ENCODE assay signal across 19 cellular contexts in the genomic region with DNA sequence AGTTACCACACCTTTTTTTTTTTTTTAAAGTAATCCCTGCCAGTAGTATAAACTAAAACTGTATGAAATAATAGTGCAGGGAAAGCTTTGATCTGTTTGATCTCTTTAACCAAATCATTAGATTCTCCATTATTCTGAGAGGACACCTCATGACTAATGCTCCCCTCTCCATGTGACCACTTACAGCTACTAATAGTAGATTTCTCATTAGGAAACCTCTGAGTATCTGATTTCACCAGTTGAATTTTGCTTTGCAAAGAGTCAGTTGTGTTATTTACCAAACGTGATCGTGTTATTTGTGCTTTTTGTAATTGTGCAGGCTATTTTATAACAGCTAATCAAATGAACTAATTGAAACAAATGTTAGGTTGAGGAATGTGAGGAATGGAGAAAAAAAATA. TPM values are rescaled to one million over a fixed set of nuclear protein-coding genes. Genes with fewer than 3 reads are reported as not detected.
DNase-seq lines count a peak whose midpoint lies in the region; ATAC-seq and TF ChIP-seq lines count a peak whose summit lies in the region.
"Had no signal": no experiment of that assay in that cellular context is flagged by ENCODE, and none has a peak within 500 bp of the region (broad histone marks: within the 10 kb centered on the region; RNA-seq: fewer than 3 reads in every experiment).

No MANE protein-coding gene starts in this region.

- H3K36me3 Mint-ChIP-seq in nephron (ENCODE audit: low read depth), result peaks cover 19% of the 10 kb centered on the region
- H3K36me3 Mint-ChIP-seq in activated T-helper 17 cell treated with anti-CD3 and anti-CD28 coated beads, Interleukin-2, amount 50 U/mL, for 72 hours (ENCODE audit: low read depth), result peaks cover 60% of the 10 kb centered on the region

- no peaks in the 10 kb centered on the region for H3K27me3 Mint-ChIP-seq in nephron (ENCODE audit: low read depth)
- H3K27me3 Mint-ChIP-seq in activated T-helper 17 cell treated with anti-CD3 and anti-CD28 coated beads, Interleukin-2, amount 50 U/mL, for 72 hours, result no peaks in the 10 kb centered on the region

- peak overlapping the region; percentile 18 to 89 (median 56) for H3K27ac Mint-ChIP-seq in nephron
- H3K27ac Mint-ChIP-seq in activated T-helper 17 cell treated with anti-CD3 and anti-CD28 coated beads, Interleukin-2, amount 50 U/mL, for 72 hours, result no peak overlapping the region
- H3K27ac Mint-ChIP-seq: T-helper 2 cell treated with Interferon-gamma antibody and Interleukin-4, amounts not matched to agents 5 μg/mL and 100 μg/mL, for 36 hours had no signal

- no peak for ATAC-seq in activated T-helper 17 cell treated with anti-CD3 and anti-CD28 coated beads, Interleukin-2, amount 50 U/mL, for 72 hours (replicated peaks)
- ATAC-seq: left colon had no signal

- H3K4me3 Mint-ChIP-seq in nephron, result no peak overlapping the region
- no peak overlapping the region for H3K4me3 Mint-ChIP-seq in activated T-helper 17 cell treated with anti-CD3 and anti-CD28 coated beads, Interleukin-2, amount 50 U/mL, for 72 hours
- H3K4me3 Mint-ChIP-seq: T-helper 2 cell treated with Interferon-gamma antibody and Interleukin-4, amounts not matched to agents 5 μg/mL and 100 μg/mL, for 36 hours had no signal

- H3K4me1 Mint-ChIP-seq in nephron, result peaks cover 26% of the 10 kb centered on the region
- H3K4me1 Mint-ChIP-seq in activated T-helper 17 cell treated with anti-CD3 and anti-CD28 coated beads, Interleukin-2, amount 50 U/mL, for 72 hours, result peaks cover 20% of the 10 kb centered on the region

- TF ChIP-seq CTCF in choroid plexus epithelial cell (conservative IDR thresholded peaks at IDR 0.05; ENCODE audit: low read depth, low read length) (no peak), nephron (IDR thresholded peaks at IDR 0.05; ENCODE audit: unreplicated experiment in 3 of 3) (no peak)

- H3K9me3 Mint-ChIP-seq in nephron, result no peaks in the 10 kb centered on the region
- no peaks in the 10 kb centered on the region for H3K9me3 Mint-ChIP-seq in activated T-helper 17 cell treated with anti-CD3 and anti-CD28 coated beads, Interleukin-2, amount 50 U/mL, for 72 hours
- H3K9me3 Mint-ChIP-seq: T-helper 2 cell treated with Interferon-gamma antibody and Interleukin-4, amounts not matched to agents 5 μg/mL and 100 μg/mL, for 36 hours had no signal

- H3K4me3 ChIP-seq in choroid plexus epithelial cell (ENCODE audit: low read depth, low read length), result no peak overlapping the region
- H3K4me3 ChIP-seq: adrenal gland, MG63, ovary, sigmoid colon, suprapubic skin had no signal

- DNase-seq in EL (peak; percentile 30), LHCN-M2 (ENCODE audit: low read depth) (peak; percentile 32), choroid plexus epithelial cell (ENCODE audit: low read depth) (peak; percentile 48), activated T-cell treated with anti-CD3 and anti-CD28 coated beads for 4 hours (no peak), NCI-H2171 treated with DMSO at 0.1 percent for 48 hours (lab: John Stamatoyannopoulos, UW) (no peak)
- DNase-seq: activated CD4-positive, CD25-positive, alpha-beta regulatory T cell treated with anti-CD3 and anti-CD28 coated beads, Interleukin-2, amount 50 U/mL, for 72 hours; adrenal gland; cerebellar nuclear complex; left colon; MG63; ovary; sigmoid colon had no signal

RNA-seq across cellular contexts. Expression of a gene that starts 12.5 kb away (rescaled TPM):
- total RNA-seq in LHCN-M2 (2014; rRNA removed), result 16.6 and 17.6 TPM in 2 replicates
- polyA plus RNA-seq in LHCN-M2 (2012), result 2.9 TPM
- 10 to 100 TPM; 20.4 to 25.6 TPM for total RNA-seq in activated T-helper 17 cell treated with anti-CD3 and anti-CD28 coated beads, Interleukin-2, amount 50 U/mL, for 72 hours

RNA-seq across cellular contexts. Expression of a gene that starts 22.6 kb away (rescaled TPM):
- total RNA-seq in LHCN-M2 (2014; rRNA removed), result 13.5 and 22.0 TPM in 2 replicates
- 5.4 TPM for polyA plus RNA-seq in LHCN-M2 (2012)
- 10 to 100 TPM; 54.0 to 66.6 TPM for total RNA-seq in activated T-helper 17 cell treated with anti-CD3 and anti-CD28 coated beads, Interleukin-2, amount 50 U/mL, for 72 hours

RNA-seq across cellular contexts. Expression of a gene that starts 52.0 kb away (rescaled TPM):
- not detected in 2 replicates for total RNA-seq in LHCN-M2 (2014; rRNA removed)
- polyA plus RNA-seq in LHCN-M2 (2012), result not detected
- not detected for total RNA-seq in activated T-helper 17 cell treated with anti-CD3 and anti-CD28 coated beads, Interleukin-2, amount 50 U/mL, for 72 hours
- total RNA-seq: activated CD8-positive, alpha-beta memory T cell treated with anti-CD3 and anti-CD28 coated beads for 36 hours; adrenal gland; left colon; mononuclear cell; NCI-H460; ovary; sigmoid colon; suprapubic skin had no signal
- polyA plus RNA-seq: adrenal gland, ovary, sigmoid colon had no signal

Comparison
In these comparisons a context has a peak if more than half of its experiments do, and no peak if none do; other contexts are left out.
1. DNase-seq: peak in EL (single experiment), LHCN-M2 (single experiment) and choroid plexus epithelial cell (single experiment); none in activated T-cell treated with anti-CD3 and anti-CD28 coated beads for 4 hours (single experiment) and NCI-H2171 treated with DMSO at 0.1 percent for 48 hours (single experiment).